In genomic region chr7:46776790-46777189, GRCh38 we compare ENCODE assay signal across 11 cellular contexts.
DNase-seq lines count a peak whose midpoint lies in the region; ATAC-seq, FAIRE-seq and TF ChIP-seq lines count a peak whose summit lies in the region.
"Had no signal": no experiment of that assay in that cellular context is flagged by ENCODE, and none has a peak within 500 bp of the region (broad histone marks: within the 10 kb centered on the region; RNA-seq: fewer than 3 reads in every experiment).

No MANE protein-coding gene starts in this region.

- no peak overlapping the region for H2AFZ ChIP-seq in mammary epithelial cell (ENCODE audit: low read depth, low read length)

- dilution Hi-C loops in mammary epithelial cell (cut with HindIII; ENCODE audit: low sequenced_read_pairs) = no loop called here

- intact Hi-C loops in mammary epithelial cell (cut with micrococcal nuclease) = loop anchor here (1.0 to 5.0 kb wide), 5 partner anchors 124 to 853 kb away; no protein-coding TSS in a partner anchor

- H3K4me2 ChIP-seq in mammary epithelial cell (ENCODE audit: insufficient read depth, low read depth, low read length) = no peak overlapping the region

- no peaks in the 10 kb centered on the region for H3K79me2 ChIP-seq in mammary epithelial cell (ENCODE audit: insufficient read depth, low read length)

- no peaks in the 10 kb centered on the region for H4K20me1 ChIP-seq in mammary epithelial cell (ENCODE audit: insufficient read depth, low read length)

- peak; percentile 57 for TF ChIP-seq CTCF in LNCAP (IDR thresholded peaks at IDR 0.05)
- TF ChIP-seq CTCF in mammary epithelial cell (conservative IDR thresholded peaks at IDR 0.05 in 1 of 2, IDR thresholded peaks at IDR 0.05 in 1 of 2; ENCODE audit: extremely low read depth in 1 of 2, insufficient read depth in 1 of 2, low read depth in 1 of 2, low read length in 2 of 2) = peak; percentile 49 to 58
- peak in 2 of 3 experiments; percentile 30 to 35 for TF ChIP-seq CTCF in nephron (IDR thresholded peaks at IDR 0.05; ENCODE audit: unreplicated experiment in 3 of 3)

- no peak overlapping the region for H3K27ac Mint-ChIP-seq in nephron
- no peak overlapping the region for H3K27ac Mint-ChIP-seq in T-helper 17 cell

- no peaks in the 10 kb centered on the region for H3K36me3 Mint-ChIP-seq in nephron (ENCODE audit: low read depth)
- no peaks in the 10 kb centered on the region for H3K36me3 Mint-ChIP-seq in T-helper 17 cell (ENCODE audit: low read depth)

- CTCF ChIA-PET in mammary epithelial cell (lab: Charles Lee; ENCODE audit: low non-redundant PET) = no interaction called here
- CTCF ChIA-PET in HEK293T (lab: Yijun Ruan, JAX) = no interaction called here

- no peaks in the 10 kb centered on the region for H3K27me3 ChIP-seq in mammary epithelial cell (ENCODE audit: insufficient read depth, low read length)
- no peaks in the 10 kb centered on the region for H3K27me3 ChIP-seq in small intestine (ENCODE audit: control insufficient read depth in 2 of 2, insufficient read depth in 2 of 2, low read length in 2 of 2)

- in situ Hi-C loops in mammary epithelial cell (cut with MboI; ENCODE audit: low sequenced_read_pairs in 2 of 2) = loop anchor here (10.0 to 25.0 kb wide), 2 partner anchors 158 to 311 kb away; no protein-coding TSS in a partner anchor

- peaks cover 32% of the 10 kb centered on the region for H3K9me3 Mint-ChIP-seq in nephron

- H3K4me3 ChIP-seq in mammary epithelial cell (replicated peaks in 1 of 3; ENCODE audit: insufficient read depth in 1 of 3, low read depth in 2 of 3, low read length in 3 of 3) (no peak overlapping the region), small intestine (ENCODE audit: low read depth in 1 of 2, low read length in 2 of 2) (no peak overlapping the region)
- H3K4me3 ChIP-seq: lung had no signal

- WGBS in mammary epithelial cell (ENCODE audit: low coverage, missing lambda C conversion rate) = 0% methylated on average over 1 of the region's 1 CpG
- 0 to 13% (median 4%) methylated on average over 1 of the region's 1 CpG for WGBS in small intestine, 3 donors

- H3K4me3 Mint-ChIP-seq in nephron (no peak overlapping the region), T-helper 17 cell (no peak overlapping the region)

- no peaks in the 10 kb centered on the region for H3K9me3 ChIP-seq in mammary epithelial cell (replicated peaks; ENCODE audit: insufficient read depth, low read length)
- H3K9me3 ChIP-seq in small intestine (ENCODE audit: control insufficient read depth, low read depth) = no peaks in the 10 kb centered on the region
- H3K9me3 ChIP-seq in T-helper 17 cell (ENCODE audit: control insufficient read depth, low read length, poor library complexity, severe bottlenecking) = no peaks in the 10 kb centered on the region

- FAIRE-seq in small intestine (lab: Jason Lieb, UNC) = no peak

- POLR2A ChIA-PET in HEK293T (lab: Yijun Ruan, JAX) = no interaction called here

- H3K27me3 Mint-ChIP-seq in nephron (ENCODE audit: low read depth) = no peaks in the 10 kb centered on the region
- no peaks in the 10 kb centered on the region for H3K27me3 Mint-ChIP-seq in T-helper 17 cell

- H3K27ac ChIP-seq in mammary epithelial cell (ENCODE audit: insufficient read depth, low read depth, low read length) = no peak overlapping the region
- H3K27ac ChIP-seq in small intestine (ENCODE audit: low read depth in 1 of 2, low read length in 1 of 2) = no peak overlapping the region
- H3K27ac ChIP-seq: HL-60 had no signal

- DNase-seq in GM03348 (ENCODE audit: low spot score) (peak; percentile 38), mammary epithelial cell (peak; percentile 16), small intestine (no peak), T-helper 17 cell (no peak), HEK293T (ENCODE audit: extremely low spot score) (no peak)
- DNase-seq: caudate nucleus had no signal

- no peaks in the 10 kb centered on the region for H3K36me3 ChIP-seq in mammary epithelial cell (ENCODE audit: insufficient read depth, low read length)
- H3K36me3 ChIP-seq in small intestine (ENCODE audit: control insufficient read depth in 2 of 2, insufficient read depth in 2 of 2, low read length in 2 of 2) = no peaks in the 10 kb centered on the region

- no TSS peak for BruUV-seq in mammary epithelial cell (replicated peaks; lab: Mats Ljungman, UMichigan)

- H3K4me1 ChIP-seq in mammary epithelial cell (ENCODE audit: insufficient read depth, low read length) (no peaks in the 10 kb centered on the region), small intestine (ENCODE audit: control insufficient read depth in 2 of 2, insufficient read depth in 1 of 2, low read depth in 1 of 2, low read length in 1 of 2) (no peaks in the 10 kb centered on the region)

- no peak for ATAC-seq in T-helper 17 cell
- no peak for ATAC-seq in HG02840 (IDR thresholded peaks at IDR 0.05; ENCODE audit: low FRiP score, unreplicated experiment)

- H3K9ac ChIP-seq in mammary epithelial cell (ENCODE audit: insufficient read depth, low read length) = no peak overlapping the region

- H3K4me1 Mint-ChIP-seq in nephron (no peaks in the 10 kb centered on the region), T-helper 17 cell (no peaks in the 10 kb centered on the region)

TF ChIP-seq in HEK293T, 16 proteins besides CTCF, POLR2A, EP300 and RAD21:
- TF ChIP-seq FOXK2 (IDR thresholded peaks at IDR 0.05) = no peak
- no peak for TF ChIP-seq PKNOX1 (IDR thresholded peaks at IDR 0.05)
- no peak for TF ChIP-seq SP1 (IDR thresholded peaks at IDR 0.05)
- no peak for TF ChIP-seq BHLHE40 (IDR thresholded peaks at IDR 0.05; ENCODE audit: borderline replicate concordance)
- TF ChIP-seq FOXA1 (IDR thresholded peaks at IDR 0.05) = no peak
- no peak for TF ChIP-seq TARDBP (IDR thresholded peaks at IDR 0.05)
- TF ChIP-seq SUZ12 (IDR thresholded peaks at IDR 0.05) = no peak
- TF ChIP-seq FOXM1 (IDR thresholded peaks at IDR 0.05; ENCODE audit: borderline replicate concordance) = no peak

Comparison
In these comparisons a context has a peak if more than half of its experiments do, and no peak if none do; other contexts are left out.
1. DNase-seq: peak in GM03348 (single experiment) and mammary epithelial cell (single experiment); none in small intestine (single experiment), T-helper 17 cell (0 of 3) and HEK293T (single experiment).
2. Peak in every context shown above with its lines, with median percentiles within 50 percentile points of each other: CTCF ChIP-seq.